ENCODE assay signal across 8 cellular contexts in the genomic region with DNA sequence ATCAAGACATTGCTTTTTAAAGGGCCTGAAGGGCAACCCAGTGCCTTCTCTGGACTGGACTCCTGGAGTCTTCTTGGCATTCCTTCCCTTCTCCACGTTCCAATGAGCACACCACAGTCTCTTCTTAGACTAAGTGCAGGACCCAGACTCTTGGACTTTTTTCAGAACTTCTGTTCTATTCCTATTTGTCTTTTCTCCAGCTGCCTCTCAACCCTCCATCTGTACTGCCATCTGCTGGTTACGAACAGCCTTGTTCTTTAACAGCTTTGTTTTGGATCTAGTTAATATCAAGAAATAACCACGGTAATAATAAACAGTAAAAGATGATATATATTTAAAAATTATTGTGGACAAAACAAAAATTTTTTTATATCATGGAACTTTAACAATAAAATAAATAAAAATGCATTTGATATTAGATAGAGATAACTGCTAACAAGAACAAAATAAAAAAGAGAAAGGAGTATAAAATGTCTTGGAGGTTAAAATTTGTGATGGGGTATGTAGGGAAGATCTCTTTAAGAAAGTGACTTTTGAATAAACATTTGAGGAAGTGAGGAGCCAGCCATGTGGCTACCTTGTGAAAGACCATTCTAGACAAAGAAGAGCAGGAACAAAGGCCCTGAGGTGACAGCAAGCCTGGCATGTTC.
DNase-seq lines count a peak whose midpoint lies in the region; ATAC-seq, FAIRE-seq and TF ChIP-seq lines count a peak whose summit lies in the region.

No MANE protein-coding gene starts in this region.

- H2AFZ ChIP-seq in mammary epithelial cell (ENCODE audit: low read depth, low read length) (no peak overlapping the region), HepG2 (ENCODE audit: low read length) (no peak overlapping the region)

- CTCF ChIA-PET in mammary epithelial cell (lab: Charles Lee; ENCODE audit: low non-redundant PET) (interaction anchor here (0.7 to 1.0 kb wide), 3 partner anchors 351 to 519 kb away, joined by 3 read pairs; no protein-coding TSS in a partner anchor), HepG2 (lab: Yijun Ruan, JAX; ENCODE audit: low intra/inter-chr PET ratio, low total read pairs) (interaction anchor here (1.1 to 4.7 kb wide), 3 partner anchors 191 to 1083 kb away, joined by 4 to 39 read pairs (median 15); no protein-coding TSS in a partner anchor)

- FAIRE-seq in HepG2 (lab: Jason Lieb, UNC) = peak; percentile 43

- H3K27me3 ChIP-seq in mammary epithelial cell (ENCODE audit: insufficient read depth, low read length) (no peaks in the 10 kb centered on the region), HepG2 (ENCODE audit: control insufficient read depth in 1 of 2, insufficient read depth in 2 of 2, low read length in 2 of 2) (no peaks in the 10 kb centered on the region)

- no peak for TF ChIP-seq EP300 in HepG2 (IDR thresholded peaks at IDR 0.05; ENCODE audit: low read depth in 2 of 2, low read length in 2 of 2)
- TF ChIP-seq EP300 in HepG2 (CRISPR knock-in tag; IDR thresholded peaks at IDR 0.05; ENCODE audit: borderline replicate concordance) = no peak

- H3K79me2 ChIP-seq in mammary epithelial cell (ENCODE audit: insufficient read depth, low read length) (no peaks in the 10 kb centered on the region), HepG2 (ENCODE audit: insufficient read depth, low read length) (no peaks in the 10 kb centered on the region)

- H3K9me3 ChIP-seq in mammary epithelial cell (replicated peaks; ENCODE audit: insufficient read depth, low read length) (no peaks in the 10 kb centered on the region), HepG2 (ENCODE audit: low read length) (no peaks in the 10 kb centered on the region)

- H3K4me2 ChIP-seq in mammary epithelial cell (ENCODE audit: insufficient read depth, low read depth, low read length) = no peak overlapping the region
- no peak overlapping the region for H3K4me2 ChIP-seq in HepG2 (ENCODE audit: low read depth, low read length)

- ATAC-seq in HepG2 (peak; percentile 69), HG02970 (IDR thresholded peaks at IDR 0.05; ENCODE audit: low FRiP score, unreplicated experiment) (no peak), HG03520 (IDR thresholded peaks at IDR 0.05; ENCODE audit: unreplicated experiment) (no peak), GM18520 (IDR thresholded peaks at IDR 0.05; ENCODE audit: unreplicated experiment) (no peak)

- H3K36me3 ChIP-seq in mammary epithelial cell (ENCODE audit: insufficient read depth, low read length) (no peaks in the 10 kb centered on the region), HepG2 (replicated peaks in 1 of 2; ENCODE audit: control insufficient read depth in 1 of 2, insufficient read depth in 2 of 2, low read length in 2 of 2) (no peaks in the 10 kb centered on the region)

- DNase-seq in A172 (ENCODE audit: low spot score) (peak; percentile 26), NCI-H526 (lab: John Stamatoyannopoulos, UW) (peak; percentile 28 to 55), mammary epithelial cell (peak; percentile 39), HepG2 (ENCODE audit: low spot score) (peak; percentile 49)

- H3K4me3 ChIP-seq in mammary epithelial cell (replicated peaks in 1 of 3; ENCODE audit: insufficient read depth in 1 of 3, low read depth in 2 of 3, low read length in 3 of 3) = no peak overlapping the region
- no peak overlapping the region for H3K4me3 ChIP-seq in HepG2 (replicated peaks in 1 of 3; ENCODE audit: insufficient read depth in 1 of 3, low read depth in 2 of 3, low read length in 3 of 3)

- BruUV-seq in mammary epithelial cell (replicated peaks; lab: Mats Ljungman, UMichigan) (no TSS peak), HepG2 (replicated peaks; lab: Mats Ljungman, UMichigan) (no TSS peak)

- intact Hi-C loops in mammary epithelial cell (cut with micrococcal nuclease) = loop anchor here (1.0 to 10.0 kb wide), 8 partner anchors 173 to 1082 kb away; partner anchors contain the start of gene FAM83B
- intact Hi-C loops in HepG2 (cut with micrococcal nuclease; ENCODE audit: unreplicated experiment) = loop anchor here (1.0 kb wide), 5 partner anchors 191 to 1090 kb away; no protein-coding TSS in a partner anchor

- TF ChIP-seq CTCF in GM12873 (IDR thresholded peaks at IDR 0.05; ENCODE audit: insufficient read depth, low read depth, low read length, missing control alignments) (peak; percentile 53), mammary epithelial cell (conservative IDR thresholded peaks at IDR 0.05 in 1 of 2, IDR thresholded peaks at IDR 0.05 in 1 of 2; ENCODE audit: extremely low read depth in 1 of 2, insufficient read depth in 1 of 2, low read depth in 1 of 2, low read length in 2 of 2) (peak; percentile 76 to 80), HepG2 (CRISPR knock-in tag; IDR thresholded peaks at IDR 0.05) (peak; percentile 72)

- H3K27ac ChIP-seq in mammary epithelial cell (ENCODE audit: insufficient read depth, low read depth, low read length) (no peak overlapping the region), HepG2 (ENCODE audit: extremely low read length, insufficient read depth, low read length) (no peak overlapping the region)

- POLR2A ChIA-PET in HepG2 (lab: Yijun Ruan, JAX) = no interaction called here

- TF ChIP-seq RAD21 in HepG2 (CRISPR knock-in tag; IDR thresholded peaks at IDR 0.05) = peak; percentile 32; the same call in 1 of the 2 replicates

- H3K4me1 ChIP-seq in mammary epithelial cell (ENCODE audit: insufficient read depth, low read length) = no peaks in the 10 kb centered on the region
- no peaks in the 10 kb centered on the region for H3K4me1 ChIP-seq in HepG2 (ENCODE audit: insufficient read depth, low read length)

- no peak overlapping the region for H3K9ac ChIP-seq in mammary epithelial cell (ENCODE audit: insufficient read depth, low read length)
- H3K9ac ChIP-seq in HepG2 (ENCODE audit: insufficient read depth, low read depth, low read length) = no peak overlapping the region

- TF ChIP-seq POLR2A in HepG2 (IDR thresholded peaks at IDR 0.05; ENCODE audit: insufficient read depth in 1 of 2, low read depth in 2 of 2, low read length in 2 of 2) = no peak

- H4K20me1 ChIP-seq in mammary epithelial cell (ENCODE audit: insufficient read depth, low read length) = no peaks in the 10 kb centered on the region
- H4K20me1 ChIP-seq in HepG2 (ENCODE audit: insufficient read depth, low read length) = no peaks in the 10 kb centered on the region

- dilution Hi-C loops in mammary epithelial cell (cut with HindIII; ENCODE audit: low sequenced_read_pairs) = no loop called here

- in situ Hi-C loops in mammary epithelial cell (cut with MboI; ENCODE audit: low sequenced_read_pairs in 2 of 2) = loop anchor here (10.0 to 25.0 kb wide), 4 partner anchors 354 to 1084 kb away; no protein-coding TSS in a partner anchor
- in situ Hi-C loops in HepG2 (cut with HindIII; ENCODE audit: extremely low pct_ligation_motif_present, low pct_unique_long_range_greater_than_20kb) = loop anchor here (5.0 to 10.0 kb wide), 3 partner anchors 192 to 1084 kb away; no protein-coding TSS in a partner anchor

- WGBS in mammary epithelial cell (ENCODE audit: low coverage, missing lambda C conversion rate) = 0% methylated on average over 3 of the region's 3 CpGs
- 0% methylated on average over 3 of the region's 3 CpGs for WGBS in HepG2 (ENCODE audit: low lambda C conversion rate)

TF ChIP-seq in HepG2, 621 proteins besides CTCF, POLR2A, EP300 and RAD21:
- TF ChIP-seq HNRNPUL1 (IDR thresholded peaks at IDR 0.05; ENCODE audit: low read depth, low read length) (no peak), TCF12 (IDR thresholded peaks at IDR 0.05) (no peak), TCF12 (CRISPR knock-in tag; IDR thresholded peaks at IDR 0.05) (no peak), ZFX (CRISPR knock-in tag; IDR thresholded peaks at IDR 0.05; ENCODE audit: low read depth) (no peak), SMC3 (IDR thresholded peaks at IDR 0.05; ENCODE audit: low read length) (peak; percentile 88), ZBTB38 (CRISPR knock-in tag; IDR thresholded peaks at IDR 0.05) (no peak), ZSCAN22 (CRISPR knock-in tag; IDR thresholded peaks at IDR 0.05) (no peak), STAG1 (CRISPR knock-in tag; IDR thresholded peaks at IDR 0.05) (peak; percentile 88), ZNF121 (CRISPR knock-in tag; IDR thresholded peaks at IDR 0.05) (no peak)
- TF ChIP-seq, protein P1, sequence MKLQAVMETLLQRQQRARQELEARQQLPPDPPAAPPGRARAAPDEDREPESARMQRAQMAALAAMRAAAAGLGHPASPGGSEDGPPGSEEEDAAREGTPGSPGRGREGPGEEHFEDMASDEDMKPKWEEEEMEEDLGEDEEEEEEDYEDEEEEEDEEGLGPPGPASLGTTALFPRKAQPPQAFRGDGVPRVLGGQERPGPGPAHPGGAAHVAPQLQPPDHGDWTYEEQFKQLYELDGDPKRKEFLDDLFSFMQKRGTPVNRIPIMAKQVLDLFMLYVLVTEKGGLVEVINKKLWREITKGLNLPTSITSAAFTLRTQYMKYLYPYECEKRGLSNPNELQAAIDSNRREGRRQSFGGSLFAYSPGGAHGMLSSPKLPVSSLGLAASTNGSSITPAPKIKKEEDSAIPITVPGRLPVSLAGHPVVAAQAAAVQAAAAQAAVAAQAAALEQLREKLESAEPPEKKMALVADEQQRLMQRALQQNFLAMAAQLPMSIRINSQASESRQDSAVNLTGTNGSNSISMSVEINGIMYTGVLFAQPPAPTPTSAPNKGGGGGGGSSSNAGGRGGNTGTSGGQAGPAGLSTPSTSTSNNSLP (IDR thresholded peaks at IDR 0.05; ENCODE audit: low read depth, low read length) = 0 out of 2 replicates have a peak, but pooled peaks have one; percentile 24
TF ChIP-seq in HepG2: peak in this region for 3.
